Comparison of ENCODE assay signal across 1 cellular context in the genomic region with DNA sequence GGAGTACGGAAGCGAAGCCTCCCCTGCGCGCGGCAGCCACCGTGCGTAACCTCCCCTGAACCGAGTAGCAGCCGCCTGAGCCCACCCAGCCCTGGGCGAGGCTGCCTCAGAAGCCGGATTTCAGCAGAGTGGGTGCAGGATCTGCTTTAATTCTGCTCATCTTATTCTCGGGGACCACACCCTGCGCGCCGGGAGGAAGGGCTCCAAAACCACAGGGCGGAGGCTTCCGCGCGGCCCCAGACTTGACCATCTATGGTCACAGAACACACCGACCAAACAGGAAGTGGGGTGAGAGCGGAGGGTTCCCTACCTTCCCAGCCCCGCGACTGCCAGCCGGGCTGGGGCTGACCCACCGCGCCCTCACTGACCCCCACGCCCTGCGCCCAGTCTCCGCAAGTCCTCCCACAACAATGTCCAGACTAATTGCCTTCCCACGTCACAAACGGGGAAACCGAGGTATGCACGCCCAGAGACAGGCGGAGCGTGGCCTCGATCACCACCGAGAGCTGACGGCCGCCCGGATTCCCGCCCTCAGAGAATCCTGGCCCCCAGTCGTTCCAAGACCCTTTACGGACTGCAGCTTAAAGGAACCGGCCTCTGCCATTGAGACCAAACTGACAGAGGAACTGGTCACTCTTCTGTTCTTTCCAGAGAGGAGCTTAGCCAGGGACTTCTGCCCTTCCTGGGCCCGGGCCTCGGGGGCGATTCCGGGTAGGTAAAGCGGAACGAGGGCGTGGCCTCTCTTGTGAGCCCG.
TF ChIP-seq lines count a peak whose summit lies in the region.

No MANE protein-coding gene starts in this region.

TF ChIP-seq in K562, 482 proteins besides CTCF, POLR2A, EP300 and RAD21 (continued from another document and continues in another):
- TF ChIP-seq GTF3C2 (IDR thresholded peaks at IDR 0.05; ENCODE audit: borderline replicate concordance, extremely low read depth, insufficient read length) = no peak
- TF ChIP-seq XRCC4 (IDR thresholded peaks at IDR 0.05; ENCODE audit: extremely low read depth, insufficient read depth, insufficient read length) = no peak
- 0 out of 2 replicates have a peak, but pooled peaks have one; percentile 49 for TF ChIP-seq RNF219 (CRISPR knock-in tag; IDR thresholded peaks at IDR 0.05)
- no peak for TF ChIP-seq TCF7 (IDR thresholded peaks at IDR 0.05; ENCODE audit: borderline replicate concordance)
- peak in 1 of 2 experiments; percentile 43; a peak in 2 of 4 replicates for TF ChIP-seq MNT (conservative IDR thresholded peaks at IDR 0.05)
- TF ChIP-seq PHTF2 (CRISPR knock-in tag; IDR thresholded peaks at IDR 0.05) = peak; percentile 63; the same call in 1 of the 2 replicates
- TF ChIP-seq CLOCK (CRISPR knock-in tag; IDR thresholded peaks at IDR 0.05; ENCODE audit: borderline replicate concordance) = no peak
- no peak for TF ChIP-seq PTTG1 (tag; IDR thresholded peaks at IDR 0.05; ENCODE audit: low read depth)
- TF ChIP-seq ZNF224 (CRISPR knock-in tag; IDR thresholded peaks at IDR 0.05) = no peak; the same call in 1 of the 2 replicates
- no peak for TF ChIP-seq NFE2 (IDR thresholded peaks at IDR 0.05; ENCODE audit: low read depth)
- TF ChIP-seq HOMEZ (CRISPR knock-in tag; IDR thresholded peaks at IDR 0.05) = no peak
- no peak for TF ChIP-seq KDM2B (CRISPR knock-in tag; IDR thresholded peaks at IDR 0.05)
- TF ChIP-seq SRF (CRISPR knock-in tag; IDR thresholded peaks at IDR 0.05) = peak; percentile 99 to 100
- TF ChIP-seq POLR2AphosphoS2 (IDR thresholded peaks at IDR 0.05; ENCODE audit: low read length) = peak; percentile 87; the same call in 1 of the 2 replicates
- peak; percentile 53; the same call in 1 of the 2 replicates for TF ChIP-seq GATAD2B (IDR thresholded peaks at IDR 0.05; ENCODE audit: borderline replicate concordance)
- TF ChIP-seq, protein P1, sequence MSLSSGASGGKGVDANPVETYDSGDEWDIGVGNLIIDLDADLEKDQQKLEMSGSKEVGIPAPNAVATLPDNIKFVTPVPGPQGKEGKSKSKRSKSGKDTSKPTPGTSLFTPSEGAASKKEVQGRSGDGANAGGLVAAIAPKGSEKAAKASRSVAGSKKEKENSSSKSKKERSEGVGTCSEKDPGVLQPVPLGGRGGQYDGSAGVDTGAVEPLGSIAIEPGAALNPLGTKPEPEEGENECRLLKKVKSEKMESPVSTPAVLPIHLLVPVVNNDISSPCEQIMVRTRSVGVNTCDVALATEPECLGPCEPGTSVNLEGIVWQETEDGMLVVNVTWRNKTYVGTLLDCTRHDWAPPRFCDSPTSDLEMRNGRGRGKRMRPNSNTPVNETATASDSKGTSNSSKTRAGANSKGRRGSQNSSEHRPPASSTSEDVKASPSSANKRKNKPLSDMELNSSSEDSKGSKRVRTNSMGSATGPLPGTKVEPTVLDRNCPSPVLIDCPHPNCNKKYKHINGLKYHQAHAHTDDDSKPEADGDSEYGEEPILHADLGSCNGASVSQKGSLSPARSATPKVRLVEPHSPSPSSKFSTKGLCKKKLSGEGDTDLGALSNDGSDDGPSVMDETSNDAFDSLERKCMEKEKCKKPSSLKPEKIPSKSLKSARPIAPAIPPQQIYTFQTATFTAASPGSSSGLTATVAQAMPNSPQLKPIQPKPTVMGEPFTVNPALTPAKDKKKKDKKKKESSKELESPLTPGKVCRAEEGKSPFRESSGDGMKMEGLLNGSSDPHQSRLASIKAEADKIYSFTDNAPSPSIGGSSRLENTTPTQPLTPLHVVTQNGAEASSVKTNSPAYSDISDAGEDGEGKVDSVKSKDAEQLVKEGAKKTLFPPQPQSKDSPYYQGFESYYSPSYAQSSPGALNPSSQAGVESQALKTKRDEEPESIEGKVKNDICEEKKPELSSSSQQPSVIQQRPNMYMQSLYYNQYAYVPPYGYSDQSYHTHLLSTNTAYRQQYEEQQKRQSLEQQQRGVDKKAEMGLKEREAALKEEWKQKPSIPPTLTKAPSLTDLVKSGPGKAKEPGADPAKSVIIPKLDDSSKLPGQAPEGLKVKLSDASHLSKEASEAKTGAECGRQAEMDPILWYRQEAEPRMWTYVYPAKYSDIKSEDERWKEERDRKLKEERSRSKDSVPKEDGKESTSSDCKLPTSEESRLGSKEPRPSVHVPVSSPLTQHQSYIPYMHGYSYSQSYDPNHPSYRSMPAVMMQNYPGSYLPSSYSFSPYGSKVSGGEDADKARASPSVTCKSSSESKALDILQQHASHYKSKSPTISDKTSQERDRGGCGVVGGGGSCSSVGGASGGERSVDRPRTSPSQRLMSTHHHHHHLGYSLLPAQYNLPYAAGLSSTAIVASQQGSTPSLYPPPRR (CRISPR knock-in tag; IDR thresholded peaks at IDR 0.05; ENCODE audit: borderline replicate concordance) = no peak
- TF ChIP-seq CBFA2T2 (conservative IDR thresholded peaks at IDR 0.05) = no peak
- 0 out of 2 replicates have a peak, but pooled peaks have one; percentile 55 for TF ChIP-seq ZBTB1 (CRISPR knock-in tag; IDR thresholded peaks at IDR 0.05; ENCODE audit: borderline replicate concordance, low read depth)
- no peak for TF ChIP-seq HMG20B (CRISPR knock-in tag; IDR thresholded peaks at IDR 0.05)
- TF ChIP-seq, protein P2, sequence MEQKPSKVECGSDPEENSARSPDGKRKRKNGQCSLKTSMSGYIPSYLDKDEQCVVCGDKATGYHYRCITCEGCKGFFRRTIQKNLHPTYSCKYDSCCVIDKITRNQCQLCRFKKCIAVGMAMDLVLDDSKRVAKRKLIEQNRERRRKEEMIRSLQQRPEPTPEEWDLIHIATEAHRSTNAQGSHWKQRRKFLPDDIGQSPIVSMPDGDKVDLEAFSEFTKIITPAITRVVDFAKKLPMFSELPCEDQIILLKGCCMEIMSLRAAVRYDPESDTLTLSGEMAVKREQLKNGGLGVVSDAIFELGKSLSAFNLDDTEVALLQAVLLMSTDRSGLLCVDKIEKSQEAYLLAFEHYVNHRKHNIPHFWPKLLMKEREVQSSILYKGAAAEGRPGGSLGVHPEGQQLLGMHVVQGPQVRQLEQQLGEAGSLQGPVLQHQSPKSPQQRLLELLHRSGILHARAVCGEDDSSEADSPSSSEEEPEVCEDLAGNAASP (IDR thresholded peaks at IDR 0.05) = no peak
- TF ChIP-seq STAG1 (CRISPR knock-in tag; IDR thresholded peaks at IDR 0.05; ENCODE audit: borderline replicate concordance) = no peak
- TF ChIP-seq NR1H2 (CRISPR knock-in tag; IDR thresholded peaks at IDR 0.05) = peak; percentile 31; the same call in 1 of the 2 replicates
- no peak for TF ChIP-seq PRMT5 (CRISPR knock-in tag; IDR thresholded peaks at IDR 0.05)
- TF ChIP-seq, protein P3, sequence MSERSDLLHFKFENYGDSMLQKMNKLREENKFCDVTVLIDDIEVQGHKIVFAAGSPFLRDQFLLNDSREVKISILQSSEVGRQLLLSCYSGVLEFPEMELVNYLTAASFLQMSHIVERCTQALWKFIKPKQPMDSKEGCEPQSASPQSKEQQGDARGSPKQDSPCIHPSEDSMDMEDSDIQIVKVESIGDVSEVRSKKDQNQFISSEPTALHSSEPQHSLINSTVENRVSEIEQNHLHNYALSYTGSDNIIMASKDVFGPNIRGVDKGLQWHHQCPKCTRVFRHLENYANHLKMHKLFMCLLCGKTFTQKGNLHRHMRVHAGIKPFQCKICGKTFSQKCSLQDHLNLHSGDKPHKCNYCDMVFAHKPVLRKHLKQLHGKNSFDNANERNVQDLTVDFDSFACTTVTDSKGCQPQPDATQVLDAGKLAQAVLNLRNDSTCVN (CRISPR knock-in tag; IDR thresholded peaks at IDR 0.05) = no peak
- peak; percentile 77 for TF ChIP-seq VEZF1 (CRISPR knock-in tag; IDR thresholded peaks at IDR 0.05)
- peak; percentile 51; the same call in 1 of the 2 replicates for TF ChIP-seq GATA2 (CRISPR knock-in tag; IDR thresholded peaks at IDR 0.05)
- TF ChIP-seq, protein P4, sequence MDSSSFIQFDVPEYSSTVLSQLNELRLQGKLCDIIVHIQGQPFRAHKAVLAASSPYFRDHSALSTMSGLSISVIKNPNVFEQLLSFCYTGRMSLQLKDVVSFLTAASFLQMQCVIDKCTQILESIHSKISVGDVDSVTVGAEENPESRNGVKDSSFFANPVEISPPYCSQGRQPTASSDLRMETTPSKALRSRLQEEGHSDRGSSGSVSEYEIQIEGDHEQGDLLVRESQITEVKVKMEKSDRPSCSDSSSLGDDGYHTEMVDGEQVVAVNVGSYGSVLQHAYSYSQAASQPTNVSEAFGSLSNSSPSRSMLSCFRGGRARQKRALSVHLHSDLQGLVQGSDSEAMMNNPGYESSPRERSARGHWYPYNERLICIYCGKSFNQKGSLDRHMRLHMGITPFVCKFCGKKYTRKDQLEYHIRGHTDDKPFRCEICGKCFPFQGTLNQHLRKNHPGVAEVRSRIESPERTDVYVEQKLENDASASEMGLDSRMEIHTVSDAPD (CRISPR knock-in tag; IDR thresholded peaks at IDR 0.05) = no peak
- TF ChIP-seq RFX5 (IDR thresholded peaks at IDR 0.05; ENCODE audit: low read depth, low read length) = no peak
